ENCODE assay signal across 8 cellular contexts in genomic region chr21:41778974-41779600, GRCh38. TPM values are rescaled to one million over a fixed set of nuclear protein-coding genes. Genes with fewer than 3 reads are reported as not detected.
DNase-seq lines count a peak whose midpoint lies in the region; TF ChIP-seq lines count a peak whose summit lies in the region.

No MANE protein-coding gene starts in this region.

- no peaks in the 10 kb centered on the region for H3K36me3 ChIP-seq in GM06990 (ENCODE audit: control insufficient read depth, insufficient read depth, low read length)
- H3K36me3 ChIP-seq in colonic mucosa, result no peaks in the 10 kb centered on the region
- no peaks in the 10 kb centered on the region for H3K36me3 ChIP-seq in esophagus squamous epithelium

- DNase-seq in GM06990 (ENCODE audit: extremely low read depth, insufficient read length) (no peak), NCI-H2029 treated with DMSO at 0.1 percent for 48 hours (lab: John Stamatoyannopoulos, UW) (peak; percentile 85), colonic mucosa (peak; percentile 51), mucosa of gallbladder (ENCODE audit: low spot score) (peak; percentile 52), esophagus squamous epithelium (lab: John Stamatoyannopoulos, UW) (no peak), posterior vena cava (ENCODE audit: low spot score) (no peak), COR-L47 (lab: John Stamatoyannopoulos, UW) (no peak)
- no peak for DNase-seq in activated naive CD4-positive, alpha-beta T cell treated with Interleukin-2 at 50 U/mL for 16 hours

- no peak for TF ChIP-seq POLR2A in esophagus squamous epithelium (IDR thresholded peaks at IDR 0.05)

- H3K4me1 ChIP-seq in colonic mucosa, result peaks cover 10% of the 10 kb centered on the region
- H3K4me1 ChIP-seq in esophagus squamous epithelium, result peaks cover 7 to 71% (median 13%) of the 10 kb centered on the region in 3 donors

- H3K27ac ChIP-seq in colonic mucosa, result no peak overlapping the region
- H3K27ac ChIP-seq in esophagus squamous epithelium, result peak overlapping the region in 1 of 4 donors; percentile 70

- 23 to 39% methylated on average over 15 of the region's 15 CpGs for WGBS in esophagus squamous epithelium, 2 donors

- intact Hi-C loops in colonic mucosa (cut with DNase I) (loop anchor here (2.0 to 10.0 kb wide), 2 partner anchors 166 to 494 kb away; no protein-coding TSS in a partner anchor), esophagus squamous epithelium (cut with DNase I) (loop anchor here (5.0 kb wide), 1 partner anchor 167 kb away; no protein-coding TSS in a partner anchor), posterior vena cava (cut with DNase I) (loop anchor here (2.0 to 5.0 kb wide), 2 partner anchors 166 to 167 kb away; no protein-coding TSS in a partner anchor)

- TF ChIP-seq CTCF in GM06990 (IDR thresholded peaks at IDR 0.05; ENCODE audit: insufficient read depth, low read length, poor library complexity, severe bottlenecking), result peak; percentile 9
- TF ChIP-seq CTCF in colonic mucosa (IDR thresholded peaks at IDR 0.05), result no peak
- no peak for TF ChIP-seq CTCF in esophagus squamous epithelium (IDR thresholded peaks at IDR 0.05)

- H3K27me3 ChIP-seq in GM06990 (replicated peaks; ENCODE audit: control insufficient read depth, insufficient read depth, low read length) (no peaks in the 10 kb centered on the region; the same call in none of the 2 replicates), colonic mucosa (peaks cover 28% of the 10 kb centered on the region), esophagus squamous epithelium (peaks cover 0 to 85% (median 0%) of the 10 kb centered on the region in 4 donors)

- H3K4me3 ChIP-seq in GM06990 (replicated peaks; ENCODE audit: low read depth, low read length) (no peak overlapping the region), colonic mucosa (no peak overlapping the region), esophagus squamous epithelium (no peak overlapping the region)

- peak overlapping the region in 1 of 2 donors; percentile 40 for H3K9ac ChIP-seq in colonic mucosa (ENCODE audit: low read depth in 2 of 2, low read length in 2 of 2)

- H3K9me3 ChIP-seq in colonic mucosa (no peaks in the 10 kb centered on the region), esophagus squamous epithelium (no peaks in the 10 kb centered on the region)

RNA-seq across cellular contexts. Expression of gene RIPK4, which starts 12.2 kb away (rescaled TPM):
- 10 to 100 TPM; 10.1 to 10.5 TPM for total RNA-seq in colonic mucosa
- total RNA-seq in mucosa of gallbladder, result 56.6 TPM
- total RNA-seq in esophagus squamous epithelium, result 10 to 100 TPM; 41.1 to 93.5 (median 68.8) TPM
- 1 to 10 TPM in 1 of 2 donors, under 1 TPM in 1; 0.69 to 1.0 TPM for total RNA-seq in posterior vena cava

Comparison
In these comparisons a context has a peak if more than half of its experiments do, and no peak if none do; other contexts are left out.
1. DNase-seq: peak in NCI-H2029 treated with DMSO at 0.1 percent for 48 hours (single experiment), colonic mucosa (single experiment) and mucosa of gallbladder (single experiment); none in GM06990 (single experiment), esophagus squamous epithelium (single experiment), posterior vena cava (single experiment), COR-L47 (single experiment) and activated naive CD4-positive, alpha-beta T cell treated with Interleukin-2 at 50 U/mL for 16 hours (single experiment).
2. RNA of gene RIPK4, which starts 12.2 kb away (total RNA-seq): 41.1 to 93.5 TPM in esophagus squamous epithelium, 56.6 TPM in mucosa of gallbladder (single experiment) and 10.1 to 10.5 TPM in colonic mucosa; 0.69 to 1.0 TPM in posterior vena cava; every median in the first group is over 4 times any median in the second.